8 cellular contexts compared by ENCODE assay signal in genomic region chr12:51846911-51847829, GRCh38. TPM values are rescaled to one million over a fixed set of nuclear protein-coding genes. Genes with fewer than 3 reads are reported as not detected.
DNase-seq lines count a peak whose midpoint lies in the region; ATAC-seq and TF ChIP-seq lines count a peak whose summit lies in the region.

No MANE protein-coding gene starts in this region.

- no peak overlapping the region for H2BK20ac ChIP-seq in IMR-90 (ENCODE audit: low read depth, low read length)

- BruUV-seq in IMR-90 (replicated peaks; lab: Mats Ljungman, UMichigan): no TSS peak

- POLR2A ChIA-PET in AG04449 (lab: Yijun Ruan, JAX): no interaction called here
- POLR2A ChIA-PET in IMR-90 (lab: Charles Lee; ENCODE audit: unreplicated experiment): no interaction called here

- no peak overlapping the region for H3K27ac ChIP-seq in IMR-90 (ENCODE audit: insufficient read depth, low read length)

- H3K4me1 Mint-ChIP-seq in activated naive CD4-positive, alpha-beta T cell treated with anti-CD3 and anti-CD28 coated beads for 36 hours (ENCODE audit: low read depth): peaks cover 15% of the 10 kb centered on the region

- peaks cover 41% of the 10 kb centered on the region for H3K27me3 Mint-ChIP-seq in activated naive CD4-positive, alpha-beta T cell treated with anti-CD3 and anti-CD28 coated beads for 36 hours (ENCODE audit: low read depth)

- TF ChIP-seq CTCF in AG04449 (IDR thresholded peaks at IDR 0.05; ENCODE audit: insufficient read depth, low read length, missing control alignments) (no peak), IMR-90 (conservative IDR thresholded peaks at IDR 0.05; ENCODE audit: low read depth, low read length) (no peak)

- H4K91ac ChIP-seq in IMR-90 (ENCODE audit: insufficient read depth, low read depth, low read length): no peak overlapping the region

- 3% methylated on average over 8 of the region's 66 CpGs; no CpG with 5 or more reads in 1 of the 2 experiments for WGBS in IMR-90 (ENCODE audit: extremely low coverage in 2 of 2, insufficient read length in 1 of 2), 2 experiments

- no peak overlapping the region for H2BK5ac ChIP-seq in IMR-90 (ENCODE audit: low read depth, low read length, poor library complexity, severe bottlenecking)

- H3K79me1 ChIP-seq in IMR-90 (ENCODE audit: low read depth in 1 of 2, low read length in 2 of 2): no peaks in the 10 kb centered on the region

- no peak overlapping the region for H3K27ac Mint-ChIP-seq in activated naive CD4-positive, alpha-beta T cell treated with anti-CD3 and anti-CD28 coated beads for 36 hours

- H3K9me3 Mint-ChIP-seq in activated naive CD4-positive, alpha-beta T cell treated with anti-CD3 and anti-CD28 coated beads for 36 hours: no peaks in the 10 kb centered on the region

- intact Hi-C loops in IMR-90 (cut with micrococcal nuclease): no loop called here
- intact Hi-C loops in activated naive CD4-positive, alpha-beta T cell treated with anti-CD3 and anti-CD28 coated beads for 36 hours (cut with micrococcal nuclease): loop anchor here (1.0 kb wide), 1 partner anchor 28 kb away; no protein-coding TSS in a partner anchor

- H3K27me3 ChIP-seq in IMR-90 (ENCODE audit: control insufficient read depth, insufficient read depth, low read length): peaks cover 67% of the 10 kb centered on the region

- peak overlapping the region; percentile 61 for H2AK9ac ChIP-seq in IMR-90 (replicated peaks; ENCODE audit: low read depth, low read length, poor library complexity)

- DNase-seq in AG04449 (ENCODE audit: low read depth, low spot score): no peak
- no peak for DNase-seq in IMR-90
- DNase-seq in activated naive CD4-positive, alpha-beta T cell treated with anti-CD3 and anti-CD28 coated beads for 36 hours: peak; percentile 58
- DNase-seq in hepatic stellate cell (ENCODE audit: low spot score): peak; percentile 72
- DNase-seq in skeletal muscle cell (ENCODE audit: low read depth): no peak
- DNase-seq in NCI-H2081 treated with DMSO at 0.1 percent for 48 hours (lab: John Stamatoyannopoulos, UW): no peak
- DNase-seq in foreskin melanocyte: no peak

- TF ChIP-seq RAD21 in IMR-90 (IDR thresholded peaks at IDR 0.05; ENCODE audit: low read length): no peak

- H3K4me2 ChIP-seq in IMR-90 (ENCODE audit: low read depth, low read length): peak overlapping the region; percentile 89

- no peak overlapping the region for H3K56ac ChIP-seq in IMR-90 (ENCODE audit: extremely low read depth, insufficient read depth, low read length)

- H3K4me1 ChIP-seq in IMR-90 (ENCODE audit: control insufficient read depth, insufficient read depth, low read length): no peaks in the 10 kb centered on the region

- H3K23ac ChIP-seq in IMR-90 (ENCODE audit: low read depth, low read length): peak overlapping the region; percentile 59; the same call in 1 of the 2 replicates

- H3K36me3 ChIP-seq in IMR-90 (ENCODE audit: control insufficient read depth, insufficient read depth, low read length): no peaks in the 10 kb centered on the region

- H2BK120ac ChIP-seq in IMR-90 (ENCODE audit: low read depth, low read length): no peak overlapping the region

- H4K20me1 ChIP-seq in IMR-90 (ENCODE audit: insufficient read depth, low read length): no peaks in the 10 kb centered on the region

- H2BK15ac ChIP-seq in IMR-90 (ENCODE audit: low read depth, low read length): no peak overlapping the region

- in situ Hi-C loops in IMR-90 (cut with MboI; ENCODE audit: low sequenced_read_pairs): no loop called here

- peak overlapping the region; percentile 93 for H2AFZ ChIP-seq in IMR-90 (replicated peaks; ENCODE audit: low read length, poor library complexity)

- H3K18ac ChIP-seq in IMR-90 (ENCODE audit: low read depth, low read length): no peak overlapping the region; the same call in 1 of the 2 replicates

- H3K4me3 ChIP-seq in AG04449 (ENCODE audit: low read depth, low read length) (peak overlapping the region; percentile 55), IMR-90 (ENCODE audit: insufficient read depth, low read depth, low read length) (peak overlapping the region; percentile 50), skeletal muscle cell (ENCODE audit: low read depth, low read length) (peak overlapping the region; percentile 43)

- H3K9ac ChIP-seq in IMR-90 (ENCODE audit: low read depth, low read length): peak overlapping the region; percentile 49

- H4K5ac ChIP-seq in IMR-90 (ENCODE audit: low read depth, low read length): no peak overlapping the region

- H3K9me3 ChIP-seq in IMR-90 (ENCODE audit: control insufficient read depth, insufficient read depth, low read length): no peaks in the 10 kb centered on the region

- peak overlapping the region in 1 of 2 experiments; percentile 10; a peak in 1 of 4 replicates for H4K8ac ChIP-seq in IMR-90 (ENCODE audit: low read depth in 2 of 2, low read length in 2 of 2)

- H3K4ac ChIP-seq in IMR-90 (ENCODE audit: low read depth, low read length): peak overlapping the region; percentile 43; the same call in 1 of the 2 replicates

- H3K9me1 ChIP-seq in IMR-90 (ENCODE audit: insufficient read depth, low read length): peaks cover 3% of the 10 kb centered on the region; the same call in 1 of the 2 replicates

- TF ChIP-seq POLR2A in IMR-90 (IDR thresholded peaks at IDR 0.05; ENCODE audit: low read depth, low read length): no peak

- peak; percentile 59 for ATAC-seq in IMR-90 (ENCODE audit: low read depth)
- ATAC-seq in HG03280 (IDR thresholded peaks at IDR 0.05; ENCODE audit: unreplicated experiment): no peak

- no peaks in the 10 kb centered on the region for H3K36me3 Mint-ChIP-seq in activated naive CD4-positive, alpha-beta T cell treated with anti-CD3 and anti-CD28 coated beads for 36 hours (ENCODE audit: low read depth)

- H3K14ac ChIP-seq in IMR-90 (replicated peaks; ENCODE audit: low read depth, low read length): peak overlapping the region; percentile 41; the same call in 1 of the 2 replicates

- peak overlapping the region; percentile 58 for H3K4me3 Mint-ChIP-seq in activated naive CD4-positive, alpha-beta T cell treated with anti-CD3 and anti-CD28 coated beads for 36 hours

- dilution Hi-C loops in IMR-90 (cut with HindIII; ENCODE audit: low sequenced_read_pairs, unreplicated experiment): no loop called here

- H2AK5ac ChIP-seq in IMR-90 (ENCODE audit: low read depth, low read length): no peak overlapping the region; the same call in 1 of the 2 replicates

- CTCF ChIA-PET in AG04449 (lab: Yijun Ruan, JAX) (interaction anchor here (1.9 kb wide), 1 partner anchor 28 kb away, joined by 6 read pairs; no protein-coding TSS in a partner anchor), IMR-90 (lab: Yijun Ruan, JAX) (no interaction called here)
- CTCF ChIA-PET in activated naive CD4-positive, alpha-beta T cell treated with anti-CD3 and anti-CD28 coated beads for 36 hours (lab: Charles Lee): no interaction called here

TF ChIP-seq in IMR-90, 13 proteins besides CTCF, POLR2A, EP300 and RAD21:
- no peak for TF ChIP-seq RFX5 (IDR thresholded peaks at IDR 0.05; ENCODE audit: low read depth, low read length)
- no peak for TF ChIP-seq NFE2L2 (IDR thresholded peaks at IDR 0.05; ENCODE audit: low read depth, low read length)
- no peak for TF ChIP-seq ELK1 (IDR thresholded peaks at IDR 0.05; ENCODE audit: borderline replicate concordance, low read depth, low read length)
- TF ChIP-seq RCOR1 (IDR thresholded peaks at IDR 0.05; ENCODE audit: insufficient replicate concordance, low read length): no peak
- no peak for TF ChIP-seq CEBPB (IDR thresholded peaks at IDR 0.05; ENCODE audit: low read depth, low read length)
- no peak for TF ChIP-seq BHLHE40 (IDR thresholded peaks at IDR 0.05; ENCODE audit: low read depth, low read length)
- no peak for TF ChIP-seq MAFK (IDR thresholded peaks at IDR 0.05; ENCODE audit: low read depth, low read length)
- TF ChIP-seq USF2 (IDR thresholded peaks at IDR 0.05; ENCODE audit: low read depth, low read length): no peak
TF ChIP-seq in IMR-90: peak in this region for 0.

RNA-seq across cellular contexts. Expression of gene FIGNL2, which starts 1.3 kb away (rescaled TPM):
- under 0.01 TPM in 2 replicates for total RNA-seq in IMR-90 (2012; rRNA removed)
- 0.09 and 0.12 TPM in 2 replicates for polyA plus RNA-seq in IMR-90 (2012; rRNA removed)
- polyA plus RNA-seq in IMR-90 (2012; cell fraction: cytosol; rRNA removed): 0.02 and 0.04 TPM in 2 replicates
- 0.61 and 0.62 TPM in 2 replicates for polyA plus RNA-seq in IMR-90 (2012; cell fraction: nucleus; rRNA removed; ENCODE audit: low replicate concordance)
- total RNA-seq in activated naive CD4-positive, alpha-beta T cell treated with anti-CD3 and anti-CD28 coated beads for 36 hours: under 1 TPM; 0.25 to 0.36 TPM

RNA-seq across cellular contexts. Expression of gene ANKRD33, which starts 40.7 kb away (rescaled TPM):
- total RNA-seq in IMR-90 (2012; rRNA removed): under 0.01 TPM in 1 of 2 replicates, not detected in the other
- 0.03 TPM in 1 of 2 replicates, not detected in the other for polyA plus RNA-seq in IMR-90 (2012; rRNA removed)
- 0.02 TPM in 1 of 2 replicates, not detected in the other for polyA plus RNA-seq in IMR-90 (2012; cell fraction: cytosol; rRNA removed)
- 0.42 and 0.57 TPM in 2 replicates for polyA plus RNA-seq in IMR-90 (2012; cell fraction: nucleus; rRNA removed; ENCODE audit: low replicate concordance)
- total RNA-seq in activated naive CD4-positive, alpha-beta T cell treated with anti-CD3 and anti-CD28 coated beads for 36 hours: not detected

Comparison
In these comparisons a context has a peak if more than half of its experiments do, and no peak if none do; other contexts are left out.
1. DNase-seq: peak in activated naive CD4-positive, alpha-beta T cell treated with anti-CD3 and anti-CD28 coated beads for 36 hours (single experiment) and hepatic stellate cell (single experiment); none in AG04449 (single experiment), IMR-90 (single experiment), skeletal muscle cell (single experiment), NCI-H2081 treated with DMSO at 0.1 percent for 48 hours (single experiment) and foreskin melanocyte (single experiment).
2. Peak in every context shown above with its lines, with median percentiles within 50 percentile points of each other: H3K4me3 ChIP-seq.